1 cellular context compared by ENCODE assay signal in genomic region chr3:70943886-70944285, GRCh38.
TF ChIP-seq lines count a peak whose summit lies in the region.

No MANE protein-coding gene starts in this region.

TF ChIP-seq in HepG2, 621 proteins besides CTCF, POLR2A, EP300 and RAD21 (continued from another document):
- TF ChIP-seq, protein P1, sequence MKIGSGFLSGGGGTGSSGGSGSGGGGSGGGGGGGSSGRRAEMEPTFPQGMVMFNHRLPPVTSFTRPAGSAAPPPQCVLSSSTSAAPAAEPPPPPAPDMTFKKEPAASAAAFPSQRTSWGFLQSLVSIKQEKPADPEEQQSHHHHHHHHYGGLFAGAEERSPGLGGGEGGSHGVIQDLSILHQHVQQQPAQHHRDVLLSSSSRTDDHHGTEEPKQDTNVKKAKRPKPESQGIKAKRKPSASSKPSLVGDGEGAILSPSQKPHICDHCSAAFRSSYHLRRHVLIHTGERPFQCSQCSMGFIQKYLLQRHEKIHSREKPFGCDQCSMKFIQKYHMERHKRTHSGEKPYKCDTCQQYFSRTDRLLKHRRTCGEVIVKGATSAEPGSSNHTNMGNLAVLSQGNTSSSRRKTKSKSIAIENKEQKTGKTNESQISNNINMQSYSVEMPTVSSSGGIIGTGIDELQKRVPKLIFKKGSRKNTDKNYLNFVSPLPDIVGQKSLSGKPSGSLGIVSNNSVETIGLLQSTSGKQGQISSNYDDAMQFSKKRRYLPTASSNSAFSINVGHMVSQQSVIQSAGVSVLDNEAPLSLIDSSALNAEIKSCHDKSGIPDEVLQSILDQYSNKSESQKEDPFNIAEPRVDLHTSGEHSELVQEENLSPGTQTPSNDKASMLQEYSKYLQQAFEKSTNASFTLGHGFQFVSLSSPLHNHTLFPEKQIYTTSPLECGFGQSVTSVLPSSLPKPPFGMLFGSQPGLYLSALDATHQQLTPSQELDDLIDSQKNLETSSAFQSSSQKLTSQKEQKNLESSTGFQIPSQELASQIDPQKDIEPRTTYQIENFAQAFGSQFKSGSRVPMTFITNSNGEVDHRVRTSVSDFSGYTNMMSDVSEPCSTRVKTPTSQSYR (CRISPR knock-in tag; IDR thresholded peaks at IDR 0.05; ENCODE audit: borderline replicate concordance) = no peak
- TF ChIP-seq JUN (CRISPR knock-in tag; IDR thresholded peaks at IDR 0.05) = no peak
- TF ChIP-seq PHF8 (CRISPR knock-in tag; IDR thresholded peaks at IDR 0.05) = no peak
